In genomic region chr3:49171119-49171774, GRCh38 we compare ENCODE assay signal across 8 cellular contexts. TPM values are rescaled to one million over a fixed set of nuclear protein-coding genes. Genes with fewer than 3 reads are reported as not detected.
DNase-seq lines count a peak whose midpoint lies in the region; ATAC-seq, FAIRE-seq and TF ChIP-seq lines count a peak whose summit lies in the region.

KLHDC8B (plus strand) TSS chr3:49171598; CDS start chr3:49172770, 1,172 bp downstream.

- no peaks in the 10 kb centered on the region for H3K36me3 ChIP-seq in H1 (ENCODE audit: control insufficient read depth in 2 of 4, insufficient read depth in 4 of 4, low read length in 3 of 4)
- peaks cover 22 to 35% of the 10 kb centered on the region in 2 experiments for H3K36me3 ChIP-seq in mesenchymal stem cell (ENCODE audit: control insufficient read depth in 1 of 2, insufficient read depth in 2 of 2, low read depth in 1 of 2, low read length in 2 of 2)

- TF ChIP-seq POLR2A in H1 (IDR thresholded peaks at IDR 0.05; ENCODE audit: control extremely low read depth in 1 of 2, low read depth in 2 of 2, low read length in 2 of 2) (no peak), GM18505 (IDR thresholded peaks at IDR 0.05; ENCODE audit: borderline replicate concordance, extremely low read depth, insufficient read depth, insufficient read length) (no peak)

- H2AK5ac ChIP-seq in H1 (ENCODE audit: low read depth, low read length), result no peak within 1 kb of the TSS
- peak within 1 kb of the TSS; percentile 53 for H2AK5ac ChIP-seq in mesenchymal stem cell (ENCODE audit: low read length, severe bottlenecking)

- no peaks in the 10 kb centered on the region for H3K9me3 ChIP-seq in H1 (ENCODE audit: insufficient read depth in 2 of 2, low read depth in 1 of 2, low read length in 1 of 2)
- H3K9me3 ChIP-seq in mesenchymal stem cell (ENCODE audit: control insufficient read depth, low read length), result no peaks in the 10 kb centered on the region

- H3K79me2 ChIP-seq in H1 (ENCODE audit: control insufficient read depth in 1 of 2, insufficient read depth in 2 of 2, low read length in 2 of 2), result no peaks in the 10 kb centered on the region; a peak in 1 of 4 replicates

- peak; percentile 50 for ATAC-seq in HG03045 (IDR thresholded peaks at IDR 0.05; ENCODE audit: unreplicated experiment)
- peak; percentile 90 for ATAC-seq in activated CD8-positive, alpha-beta memory T cell treated with anti-CD3 and anti-CD28 coated beads, Interleukin-2, amount 10 ng/mL, durations not matched to agents 7 days and 5 days
- ATAC-seq in GM18505 (IDR thresholded peaks at IDR 0.05; ENCODE audit: unreplicated experiment), result no peak

- TF ChIP-seq RAD21 in H1 (IDR thresholded peaks at IDR 0.05 in 1 of 2, conservative IDR thresholded peaks at IDR 0.05 in 1 of 2; ENCODE audit: low read depth in 2 of 2, low read length in 2 of 2), result peak; percentile 72 to 85

- FAIRE-seq in H1 (lab: Jason Lieb, UNC), result no peak

- H3K4me3 Mint-ChIP-seq in activated CD8-positive, alpha-beta memory T cell treated with anti-CD3 and anti-CD28 coated beads, Interleukin-2, amount 10 ng/mL, durations not matched to agents 7 days and 5 days, result peak within 1 kb of the TSS; percentile 79

- H3K18ac ChIP-seq in H1 (ENCODE audit: extremely low read depth, low read length) (peak within 1 kb of the TSS; percentile 91; the same call in 1 of the 2 replicates), mesenchymal stem cell (ENCODE audit: low read depth in 1 of 2, low read length in 2 of 2) (peak within 1 kb of the TSS; percentile 85)

- POLR2A ChIA-PET in H1 (lab: Charles Lee; ENCODE audit: partially characterized antibody), result interaction anchor here (0.6 to 2.1 kb wide), 10 partner anchors 8 to 188 kb away, joined by 3 to 8 read pairs (median 4); partner anchors contain the start of genes NDUFAF3, QRICH1 and WDR6

- H2BK15ac ChIP-seq in H1 (ENCODE audit: low read length) (peak within 1 kb of the TSS; percentile 100), mesenchymal stem cell (ENCODE audit: low read depth, poor library complexity, severe bottlenecking) (peak within 1 kb of the TSS; percentile 79)

- TF ChIP-seq CTCF in H1 (IDR thresholded peaks at IDR 0.05; ENCODE audit: control extremely low read depth in 1 of 3, insufficient read depth in 1 of 3, low read depth in 1 of 3, low read length in 3 of 3), result peak in 2 of 3 experiments; percentile 88 to 95; a peak in 3 of 4 replicates

- no peaks in the 10 kb centered on the region for H3K36me3 Mint-ChIP-seq in activated CD8-positive, alpha-beta memory T cell treated with anti-CD3 and anti-CD28 coated beads, Interleukin-2, amount 10 ng/mL, durations not matched to agents 7 days and 5 days

- whole genome bisulfite sequencing in H1 (ENCODE audit: extremely low coverage in 1 of 2, insufficient coverage in 1 of 2, insufficient read length in 1 of 2, insufficient replicate concordance in 2 of 2, low coverage in 1 of 2, low lambda C conversion rate in 2 of 2, missing lambda C conversion rate in 1 of 2), 2 experiments, result 2% methylated on average over 43 of the region's 57 CpGs; no CpG with 5 or more reads in 1 of the 2 experiments
- under 1% methylated on average over 55 of the region's 57 CpGs for WGBS in mesenchymal stem cell

- no peaks in the 10 kb centered on the region for H3K9me3 Mint-ChIP-seq in activated CD8-positive, alpha-beta memory T cell treated with anti-CD3 and anti-CD28 coated beads, Interleukin-2, amount 10 ng/mL, durations not matched to agents 7 days and 5 days (ENCODE audit: low read depth)

- H4K20me1 ChIP-seq in H1 (replicated peaks in 1 of 2; ENCODE audit: control insufficient read depth in 1 of 2, insufficient read depth in 2 of 2, low read length in 2 of 2), result no peaks in the 10 kb centered on the region

- H4K91ac ChIP-seq in H1 (replicated peaks; ENCODE audit: insufficient read length, low read length), result no peak within 1 kb of the TSS
- peak within 1 kb of the TSS; percentile 47 for H4K91ac ChIP-seq in mesenchymal stem cell (ENCODE audit: low read length)

- H3K4me3 ChIP-seq in H1 (ENCODE audit: extremely low read depth in 1 of 4, insufficient read depth in 2 of 4, low read depth in 3 of 4, low read length in 4 of 4) (peak within 1 kb of the TSS; percentile 66 to 94 (median 78)), mesenchymal stem cell (ENCODE audit: insufficient read depth in 1 of 2, low read depth in 1 of 2, low read length in 2 of 2) (peak within 1 kb of the TSS; percentile 76 to 92)

- H3K27ac ChIP-seq in H1 (ENCODE audit: low read depth, low read length) (no peak within 1 kb of the TSS), mesenchymal stem cell (ENCODE audit: low read length, poor library complexity, severe bottlenecking) (peak within 1 kb of the TSS; percentile 49)

- H2BK120ac ChIP-seq in H1 (replicated peaks; ENCODE audit: low read depth, low read length), result no peak within 1 kb of the TSS
- H2BK120ac ChIP-seq in mesenchymal stem cell (ENCODE audit: low read depth, low read length), result peak within 1 kb of the TSS; percentile 29

- CTCF ChIA-PET in activated CD8-positive, alpha-beta memory T cell treated with anti-CD3 and anti-CD28 coated beads, Interleukin-2, amount 10 ng/mL, durations not matched to agents 7 days and 5 days (lab: Charles Lee), result interaction anchor here (0.6 to 5.0 kb wide), 42 partner anchors 9 to 500 kb away, joined by 3 to 43 read pairs (median 4); partner anchors contain the start of genes DAG1, GPX1, NDUFAF3 and QRICH1
- CTCF ChIA-PET in H1 (lab: Charles Lee; ENCODE audit: partially characterized antibody), result interaction anchor here (0.5 to 5.9 kb wide), 35 partner anchors 9 to 279 kb away, joined by 3 to 38 read pairs (median 3); partner anchors contain the start of genes LAMB2, USP19 and USP4

- H2BK5ac ChIP-seq in H1 (ENCODE audit: low read depth, low read length) (peak within 1 kb of the TSS; percentile 88; the same call in 1 of the 2 replicates), mesenchymal stem cell (ENCODE audit: low read depth, low read length, poor library complexity, severe bottlenecking) (no peak within 1 kb of the TSS)

- 0 out of 2 replicates have a peak within 1 kb of the TSS, but pooled peaks have one; percentile 86 for H2BK20ac ChIP-seq in H1 (ENCODE audit: low read length)

- H3K4me1 ChIP-seq in H1 (replicated peaks in 1 of 4; ENCODE audit: control insufficient read depth in 3 of 4, insufficient read depth in 4 of 4, low read length in 3 of 4), result peaks cover 0 to 29% (median 15%) of the 10 kb centered on the region in 4 experiments; a peak in 6 of 7 replicates
- peaks cover 35% of the 10 kb centered on the region for H3K4me1 ChIP-seq in mesenchymal stem cell (ENCODE audit: control insufficient read depth, insufficient read depth, low read depth, low read length)

- H3K27me3 Mint-ChIP-seq in activated CD8-positive, alpha-beta memory T cell treated with anti-CD3 and anti-CD28 coated beads, Interleukin-2, amount 10 ng/mL, durations not matched to agents 7 days and 5 days, result no peaks in the 10 kb centered on the region

- TF ChIP-seq EP300 in H1 (IDR thresholded peaks at IDR 0.05; ENCODE audit: borderline replicate concordance in 1 of 2, low read depth in 2 of 2, low read length in 2 of 2), result no peak

- H3K27me3 ChIP-seq in H1 (replicated peaks in 1 of 4; ENCODE audit: control insufficient read depth in 3 of 4, extremely low read depth in 1 of 4, insufficient read depth in 3 of 4, low read length in 3 of 4) (peaks cover 0 to 3% (median 0%) of the 10 kb centered on the region in 4 experiments; a peak in 2 of 7 replicates), mesenchymal stem cell (ENCODE audit: control insufficient read depth in 1 of 2, insufficient read depth in 1 of 2, low read length in 2 of 2) (no peaks in the 10 kb centered on the region)

- H2AFZ ChIP-seq in H1 (ENCODE audit: low read length) (peak within 1 kb of the TSS; percentile 90; the same call in 1 of the 2 replicates), mesenchymal stem cell (ENCODE audit: low read depth, low read length) (peak within 1 kb of the TSS; percentile 88)

- H2BK12ac ChIP-seq in H1 (ENCODE audit: low read depth, low read length), result peak within 1 kb of the TSS; percentile 84; the same call in 1 of the 2 replicates
- H2BK12ac ChIP-seq in mesenchymal stem cell (ENCODE audit: low read length in 2 of 2), result peak within 1 kb of the TSS; percentile 31 to 79

- DNase-seq in GDM1 (lab: John Stamatoyannopoulos, UW), result peak; percentile 48
- DNase-seq in NCI-H82 (lab: John Stamatoyannopoulos, UW), result peak; percentile 90
- DNase-seq in activated CD8-positive, alpha-beta memory T cell treated with anti-CD3 and anti-CD28 coated beads, Interleukin-2, amount 10 ng/mL, durations not matched to agents 7 days and 5 days, result peak; percentile 88
- peak; percentile 59 to 98 for DNase-seq in H1 (ENCODE audit: low read depth in 1 of 2, low spot score in 2 of 2)
- DNase-seq in mesenchymal stem cell, result peak; percentile 94
- peak; percentile 72 to 87 (median 77) for DNase-seq in stimulated activated CD4-positive, alpha-beta T cell treated with anti-CD3 and anti-CD28 coated beads, TNF-alpha, amount 100 ng/mL, for 48 hours (ENCODE audit: low read depth in 3 of 3)

- H3K79me1 ChIP-seq in H1 (ENCODE audit: low read depth, low read length) (no peaks in the 10 kb centered on the region), mesenchymal stem cell (replicated peaks; ENCODE audit: low read length, poor library complexity, severe bottlenecking) (peaks cover 19% of the 10 kb centered on the region)

- H3K27ac Mint-ChIP-seq in activated CD8-positive, alpha-beta memory T cell treated with anti-CD3 and anti-CD28 coated beads, Interleukin-2, amount 10 ng/mL, durations not matched to agents 7 days and 5 days, result no peak within 1 kb of the TSS

- H3K14ac ChIP-seq in H1 (ENCODE audit: insufficient read length) (no peak within 1 kb of the TSS), mesenchymal stem cell (ENCODE audit: low read length in 2 of 2) (peak within 1 kb of the TSS in 1 of 2 experiments; percentile 80)

- H3K9ac ChIP-seq in H1 (replicated peaks in 1 of 4; ENCODE audit: extremely low read depth in 1 of 4, low read depth in 3 of 4, low read length in 3 of 4), result peak within 1 kb of the TSS; percentile 19 to 59 (median 56); a peak in 6 of 7 replicates
- H3K9ac ChIP-seq in mesenchymal stem cell (ENCODE audit: low read length), result peak within 1 kb of the TSS; percentile 94

- peaks cover 9% of the 10 kb centered on the region for H3K23me2 ChIP-seq in H1 (ENCODE audit: low read depth, low read length)

- H4K8ac ChIP-seq in H1 (ENCODE audit: extremely low read depth, insufficient read depth, low read length), result peak within 1 kb of the TSS; percentile 87
- peak within 1 kb of the TSS; percentile 81 for H4K8ac ChIP-seq in mesenchymal stem cell (ENCODE audit: low read length)

- H3K23ac ChIP-seq in H1 (ENCODE audit: insufficient read length), result no peak within 1 kb of the TSS
- H3K23ac ChIP-seq in mesenchymal stem cell (ENCODE audit: low read length in 2 of 2), result peak within 1 kb of the TSS in 1 of 2 experiments; percentile 65

- H3K56ac ChIP-seq in H1 (replicated peaks; ENCODE audit: insufficient read length, low read depth, low read length), result peak within 1 kb of the TSS; percentile 82

- peak within 1 kb of the TSS; percentile 87 for H4K5ac ChIP-seq in H1 (ENCODE audit: insufficient read length, low read depth, low read length)

- H3K4me2 ChIP-seq in H1 (ENCODE audit: insufficient read depth in 1 of 2, low read depth in 2 of 2, low read length in 2 of 2) (peak within 1 kb of the TSS; percentile 64 to 92), mesenchymal stem cell (ENCODE audit: low read length, poor library complexity, severe bottlenecking) (peak within 1 kb of the TSS; percentile 64)

- peaks cover 22% of the 10 kb centered on the region for H3K4me1 Mint-ChIP-seq in activated CD8-positive, alpha-beta memory T cell treated with anti-CD3 and anti-CD28 coated beads, Interleukin-2, amount 10 ng/mL, durations not matched to agents 7 days and 5 days

- no peak within 1 kb of the TSS for H3K4ac ChIP-seq in H1 (replicated peaks; ENCODE audit: insufficient read length, low read depth, low read length)
- H3K4ac ChIP-seq in mesenchymal stem cell (ENCODE audit: low read depth in 1 of 2, low read length in 2 of 2), result peak within 1 kb of the TSS; percentile 70 to 88

RNA-seq across cellular contexts. Expression of gene KLHDC8B, which starts in this region (rescaled TPM):
- 1 to 10 TPM in 1 of 2 experiments, under 1 TPM in 1; 0.80 to 1.3 TPM for total RNA-seq in activated CD8-positive, alpha-beta memory T cell treated with anti-CD3 and anti-CD28 coated beads, Interleukin-2, amount 10 ng/mL, durations not matched to agents 7 days and 5 days
- 15.8 and 18.1 TPM in 2 replicates for total RNA-seq in H1 (2021; fragmentation: NEBNext Ultra II Directional; extraction: Animal tissue kit (Norgen Biotek cat#: 25700))
- 20.9 and 21.3 TPM in 2 replicates for polyA plus RNA-seq in H1 (2011; rRNA removed)
- polyA plus RNA-seq in H1 (2011; cell fraction: cytosol; rRNA removed), result 25.3 TPM
- 22.4 TPM for polyA plus RNA-seq in H1 (2011; cell fraction: nucleus; rRNA removed)
- 17.2 to 19.3 TPM (median 17.6 TPM) in 4 replicates for polyA plus RNA-seq in H1 (2012, experiment 1 of 2)
- polyA plus RNA-seq in H1 (2012, experiment 2 of 2), result 19.4 TPM
- 6.9 TPM for polyA plus RNA-seq in H1 (2013, experiment 1 of 2)
- 6.6 TPM for polyA plus RNA-seq in H1 (2013, experiment 2 of 2)
- polyA minus RNA-seq in H1 (2011; rRNA and poly(A)+ RNA removed), result 15.4 and 17.4 TPM in 2 replicates
- 11.4 TPM for polyA minus RNA-seq in H1 (2011; cell fraction: cytosol; rRNA and poly(A)+ RNA removed)
- 19.8 TPM for polyA minus RNA-seq in H1 (2011; cell fraction: nucleus; rRNA and poly(A)+ RNA removed)
- 20.6 TPM for polyA plus RNA-seq in mesenchymal stem cell (2013, experiment 1 of 2)
- 21.5 TPM for polyA plus RNA-seq in mesenchymal stem cell (2013, experiment 2 of 2)
